ENCODE assay signal across 34 cellular contexts in genomic region chr11:78822931-78823423, GRCh38.
DNase-seq lines count a peak whose midpoint lies in the region; ATAC-seq and TF ChIP-seq lines count a peak whose summit lies in the region.
"Had no signal": no experiment of that assay in that cellular context is flagged by ENCODE, and none has a peak within 500 bp of the region (broad histone marks: within the 10 kb centered on the region; RNA-seq: fewer than 3 reads in every experiment).

No MANE protein-coding gene starts in this region.

- no peak overlapping the region for H3K4ac ChIP-seq in H9 (ENCODE audit: low read depth, low read length)

- no peak overlapping the region for H3T11ph ChIP-seq in H9 (ENCODE audit: low read length)

- H3K9me3 Mint-ChIP-seq in H9 = no peaks in the 10 kb centered on the region
- no peaks in the 10 kb centered on the region for H3K9me3 Mint-ChIP-seq in stimulated activated memory B cell treated with anti-CD40 and anti-IgM and Interleukin-4, amounts not matched to agents 10 μg/mL and 1 μg/mL and 100 μg/mL, for 72 hours
- H3K9me3 Mint-ChIP-seq: activated naive CD8-positive, alpha-beta T cell treated with anti-CD3 and anti-CD28 coated beads for 36 hours; CD8-positive, alpha-beta T cell; naive B cell had no signal

- DNase-seq in H9 = peak; percentile 44
- no peak for DNase-seq in body of pancreas
- peak; percentile 66 to 86 for DNase-seq in left lung
- DNase-seq in LoVo (ENCODE audit: low spot score) = no peak
- no peak for DNase-seq in GM10266 (ENCODE audit: extremely low spot score)
- DNase-seq: activated CD4-positive, alpha-beta T cell treated with anti-CD3 and anti-CD28 coated beads for 48 hours; activated CD8-positive, alpha-beta memory T cell treated with anti-CD3 and anti-CD28 coated beads for 24 hours; activated effector memory CD4-positive, alpha-beta T cell treated with anti-CD3 and anti-CD28 coated beads, Interleukin-2, amount 50 U/mL, for 16 hours; activated naive CD8-positive, alpha-beta T cell treated with anti-CD3 and anti-CD28 coated beads for 36 hours; activated T-cell treated with anti-CD3 and anti-CD28 coated beads for 4 hours; BE2C; CD8-positive, alpha-beta T cell; colonic mucosa; effector CD4-positive, alpha-beta T cell; H7; midbrain; MV-4-11; naive B cell; NCI-H1436; NCI-H2107; NCI-H446; NCI-H748 treated with DMSO at 0.1 percent for 48 hours; SJCRH30; stimulated activated naive CD4-positive, alpha-beta T cell treated with Interleukin-2 at 50 U/mL for 16 hours; SW 1271; T-helper 9 cell; WERI-Rb-1 had no signal

- ATAC-seq in body of pancreas = peak; percentile 30
- peak; percentile 92 for ATAC-seq in left lung
- ATAC-seq in stimulated activated memory B cell treated with anti-CD40 and anti-IgM and Interleukin-4, amounts not matched to agents 10 μg/mL and 1 μg/mL and 100 μg/mL, for 72 hours = peak; percentile 50
- no peak for ATAC-seq in GM21367 (IDR thresholded peaks at IDR 0.05; ENCODE audit: unreplicated experiment)
- ATAC-seq: CD8-positive, alpha-beta T cell; GM12878; HepG2 had no signal

- H4K5ac ChIP-seq in H9 (ENCODE audit: insufficient read length, low read depth, low read length) = no peak overlapping the region

- no peak overlapping the region for H3K14ac ChIP-seq in H9 (ENCODE audit: insufficient read depth, low read length)

- WGBS in H9 (ENCODE audit: extremely low coverage, insufficient read length, low lambda C conversion rate) = no CpG with 5 or more reads among the region's 23 CpGs
- WGBS in body of pancreas, 2 donors = 94 to 95% methylated on average over 20 to 23 of the region's 23 CpGs

- H3K4me2 ChIP-seq in H9 (ENCODE audit: insufficient read depth, insufficient read length, low read length) = no peak overlapping the region

- no peak overlapping the region for H2AK5ac ChIP-seq in H9 (ENCODE audit: insufficient read length, low read length)

- H2BK15ac ChIP-seq in H9 (ENCODE audit: low read depth, low read length) = no peak overlapping the region

- no peak overlapping the region for H3K56ac ChIP-seq in H9 (ENCODE audit: insufficient read length, low read depth, low read length)

- no peak overlapping the region; a peak in 1 of 7 replicates for H3K27ac Mint-ChIP-seq in H9
- H3K27ac Mint-ChIP-seq in stimulated activated memory B cell treated with anti-CD40 and anti-IgM and Interleukin-4, amounts not matched to agents 10 μg/mL and 1 μg/mL and 100 μg/mL, for 72 hours = no peak overlapping the region
- H3K27ac Mint-ChIP-seq: activated naive CD8-positive, alpha-beta T cell treated with anti-CD3 and anti-CD28 coated beads for 36 hours; CD8-positive, alpha-beta T cell had no signal

- H3K23me2 ChIP-seq in H9 (ENCODE audit: insufficient read length, low read depth, low read length, poor library complexity, severe bottlenecking) = no peaks in the 10 kb centered on the region

- no peak overlapping the region for H2BK12ac ChIP-seq in H9 (ENCODE audit: insufficient read length, low read depth, low read length)

- H3K27me3 ChIP-seq in H9 (ENCODE audit: insufficient read depth, low read length) = no peaks in the 10 kb centered on the region
- H3K27me3 ChIP-seq in body of pancreas = no peaks in the 10 kb centered on the region
- no peaks in the 10 kb centered on the region for H3K27me3 ChIP-seq in left lung
- H3K27me3 ChIP-seq: BE2C, colonic mucosa, SJCRH30 had no signal

- H3K27ac ChIP-seq in H9 (ENCODE audit: insufficient read length, low read depth, low read length) (no peak overlapping the region), body of pancreas (no peak overlapping the region), left lung (no peak overlapping the region)
- H3K27ac ChIP-seq: colonic mucosa, epithelial cell of prostate, SJCRH30, skin epidermis, suprapubic skin, WERI-Rb-1 had no signal

- H3K4me3 ChIP-seq in body of pancreas (no peak overlapping the region), left lung (no peak overlapping the region)
- H3K4me3 ChIP-seq: colonic mucosa, GM12878, SJCRH30, skin epidermis, suprapubic skin had no signal

- H3K4me1 ChIP-seq in H9 (ENCODE audit: insufficient read depth, low read length) (no peaks in the 10 kb centered on the region; the same call in 1 of the 2 replicates), body of pancreas (peaks cover 11% of the 10 kb centered on the region), left lung (peaks cover 6 to 8% of the 10 kb centered on the region in 2 donors)
- H3K4me1 ChIP-seq: BE2C, colonic mucosa, SJCRH30, suprapubic skin had no signal

- no peak overlapping the region for H2AFZ ChIP-seq in H9 (ENCODE audit: low read length)

- H3K27me3 Mint-ChIP-seq in H9 (ENCODE audit: low read depth) = peaks cover 3% of the 10 kb centered on the region
- no peaks in the 10 kb centered on the region for H3K27me3 Mint-ChIP-seq in stimulated activated memory B cell treated with anti-CD40 and anti-IgM and Interleukin-4, amounts not matched to agents 10 μg/mL and 1 μg/mL and 100 μg/mL, for 72 hours

- H2BK20ac ChIP-seq in H9 (ENCODE audit: low read depth, low read length, poor library complexity, severe bottlenecking) = no peak overlapping the region

- H4K8ac ChIP-seq in H9 (replicated peaks; ENCODE audit: insufficient read length, low read depth, low read length) = no peak overlapping the region

- H3K79me2 ChIP-seq in H9 (ENCODE audit: insufficient read depth, low read length) = no peaks in the 10 kb centered on the region

- H4K20me1 ChIP-seq in H9 (ENCODE audit: control insufficient read depth, insufficient read depth, insufficient read length) = no peaks in the 10 kb centered on the region

- H3K36me3 ChIP-seq in body of pancreas (replicated peaks in 1 of 2; ENCODE audit: insufficient read depth in 1 of 2, low read depth in 2 of 2) = no peaks in the 10 kb centered on the region
- no peaks in the 10 kb centered on the region for H3K36me3 ChIP-seq in left lung
- H3K36me3 ChIP-seq: BE2C, colonic mucosa, SJCRH30, suprapubic skin, WERI-Rb-1 had no signal

- H2BK120ac ChIP-seq in H9 (ENCODE audit: low read depth, low read length, poor library complexity, severe bottlenecking) = no peak overlapping the region

- no peak for TF ChIP-seq POLR2A in body of pancreas (IDR thresholded peaks at IDR 0.05)

- no peak for TF ChIP-seq CTCF in H9 (conservative IDR thresholded peaks at IDR 0.05)
- no peak for TF ChIP-seq CTCF in body of pancreas (IDR thresholded peaks at IDR 0.05)
- no peak for TF ChIP-seq CTCF in left lung (IDR thresholded peaks at IDR 0.05)
- TF ChIP-seq CTCF in GM10266 (IDR thresholded peaks at IDR 0.05; ENCODE audit: control insufficient read depth, insufficient read depth, low read depth, missing control alignments) = no peak

- no peaks in the 10 kb centered on the region for H3K79me1 ChIP-seq in H9 (ENCODE audit: insufficient read depth, low read depth, low read length, poor library complexity, severe bottlenecking)

- H3K18ac ChIP-seq in H9 (ENCODE audit: insufficient read length, low read depth, low read length) = no peak overlapping the region

- H2BK5ac ChIP-seq in H9 (ENCODE audit: insufficient read length, low read length) = no peak overlapping the region

- peaks cover 6% of the 10 kb centered on the region in 2 experiments for H3K4me1 Mint-ChIP-seq in H9
- no peaks in the 10 kb centered on the region for H3K4me1 Mint-ChIP-seq in stimulated activated memory B cell treated with anti-CD40 and anti-IgM and Interleukin-4, amounts not matched to agents 10 μg/mL and 1 μg/mL and 100 μg/mL, for 72 hours
- H3K4me1 Mint-ChIP-seq: activated naive CD8-positive, alpha-beta T cell treated with anti-CD3 and anti-CD28 coated beads for 36 hours; naive B cell had no signal

- H3K9me3 ChIP-seq in H9 (ENCODE audit: control insufficient read depth, low read depth, low read length) (no peaks in the 10 kb centered on the region), body of pancreas (no peaks in the 10 kb centered on the region), left lung (no peaks in the 10 kb centered on the region)
- H3K9me3 ChIP-seq: BE2C, colonic mucosa, SJCRH30, suprapubic skin had no signal

- H4K91ac ChIP-seq in H9 (ENCODE audit: insufficient read length, low read depth, low read length) = no peak overlapping the region

- no peaks in the 10 kb centered on the region for H3K36me3 Mint-ChIP-seq in H9 (ENCODE audit: insufficient read depth in 1 of 3, low read depth in 3 of 3)
- no peaks in the 10 kb centered on the region for H3K36me3 Mint-ChIP-seq in stimulated activated memory B cell treated with anti-CD40 and anti-IgM and Interleukin-4, amounts not matched to agents 10 μg/mL and 1 μg/mL and 100 μg/mL, for 72 hours
- H3K36me3 Mint-ChIP-seq: activated naive CD8-positive, alpha-beta T cell treated with anti-CD3 and anti-CD28 coated beads for 36 hours; CD8-positive, alpha-beta T cell; naive B cell had no signal

- no peak overlapping the region for H3K4me3 Mint-ChIP-seq in H9
- H3K4me3 Mint-ChIP-seq in stimulated activated memory B cell treated with anti-CD40 and anti-IgM and Interleukin-4, amounts not matched to agents 10 μg/mL and 1 μg/mL and 100 μg/mL, for 72 hours = no peak overlapping the region
- H3K4me3 Mint-ChIP-seq: activated naive CD8-positive, alpha-beta T cell treated with anti-CD3 and anti-CD28 coated beads for 36 hours; CD8-positive, alpha-beta T cell; naive B cell had no signal

- H3K23ac ChIP-seq in H9 (ENCODE audit: insufficient read length, low read depth, low read length) = no peak overlapping the region

- H3K9ac ChIP-seq in H9 (ENCODE audit: extremely low read depth, insufficient read length, low read length) = no peak overlapping the region

- intact Hi-C loops in body of pancreas (cut with DNase I) = no loop called here
- intact Hi-C loops in left lung (cut with DNase I) = no loop called here

Comparison
In these comparisons a context has a peak if more than half of its experiments do, and no peak if none do; other contexts are left out.
1. DNase-seq: peak in H9 (single experiment) and left lung (2 of 2); none in body of pancreas (0 of 4), LoVo (single experiment) and GM10266 (single experiment).